Comparison of ENCODE assay signal across 1 cellular context in the genomic region with DNA sequence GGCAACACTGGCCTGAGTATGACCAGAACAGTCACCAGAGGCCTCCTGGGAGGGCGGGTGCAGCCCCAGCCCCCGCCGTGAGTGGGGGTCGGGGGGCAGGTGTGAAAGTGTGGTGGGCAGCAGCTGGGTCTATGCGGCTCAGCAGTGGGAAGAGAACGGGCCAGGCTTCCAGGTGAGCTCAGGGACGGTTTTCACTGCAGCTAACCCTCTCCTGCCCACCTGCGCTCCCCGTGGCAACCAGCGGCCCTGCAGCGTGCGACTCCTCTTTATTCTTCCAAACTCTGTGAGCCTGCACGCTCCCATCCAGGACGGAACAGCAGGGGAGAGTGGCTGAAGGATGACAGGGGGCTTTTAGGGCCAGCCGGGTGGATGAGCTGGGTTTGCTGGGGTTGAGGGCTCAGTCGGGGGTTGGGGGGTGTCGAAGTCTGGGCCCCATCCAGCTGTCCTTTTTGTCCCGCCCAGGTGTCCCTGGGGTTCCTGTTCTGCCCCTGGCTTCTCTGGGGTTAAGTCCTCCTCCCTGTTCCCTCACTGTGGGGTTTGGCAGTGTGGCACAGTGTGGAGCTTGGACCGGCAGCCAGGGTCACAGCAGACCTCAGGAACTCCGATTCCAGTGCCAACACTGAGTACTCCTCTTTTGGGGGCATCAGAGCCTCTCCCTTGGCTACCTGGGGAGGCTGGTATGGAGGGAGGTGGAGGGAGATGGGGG.
TF ChIP-seq lines count a peak whose summit lies in the region.

No MANE protein-coding gene starts in this region.

TF ChIP-seq in endothelial cell of umbilical vein, 7 proteins besides CTCF, POLR2A, EP300 and RAD21 (continued from another document):
- TF ChIP-seq MAX (IDR thresholded peaks at IDR 0.05; ENCODE audit: insufficient read depth, insufficient read length): no peak
